ENCODE assay signal across 8 cellular contexts in genomic region chr16:15948532-15949209, GRCh38. TPM values are rescaled to one million over a fixed set of nuclear protein-coding genes. Genes with fewer than 3 reads are reported as not detected.
A peak's percentile ranks its signal among the peaks of the same experiment; 100 is the strongest.
DNase-seq lines count a peak whose midpoint lies in the region; ATAC-seq and TF ChIP-seq lines count a peak whose summit lies in the region.

No MANE protein-coding gene starts in this region.

- peaks cover 31% of the 10 kb centered on the region for H4K20me1 ChIP-seq in neural progenitor cell (ENCODE audit: low read depth)

- peaks cover 16% of the 10 kb centered on the region for H3K27me3 Mint-ChIP-seq in neural progenitor cell (ENCODE audit: insufficient read depth, low read depth)

- H3K4me1 Mint-ChIP-seq in neural progenitor cell = peaks cover 26% of the 10 kb centered on the region

- no peaks in the 10 kb centered on the region for H3K9me3 ChIP-seq in ectodermal cell (ENCODE audit: control insufficient read depth, low read length)
- no peaks in the 10 kb centered on the region for H3K9me3 ChIP-seq in neural progenitor cell (ENCODE audit: low read depth)

- peak overlapping the region; percentile 58 for H3K4me3 ChIP-seq in LNCaP clone FGC (ENCODE audit: low read depth, low read length)
- H3K4me3 ChIP-seq in ectodermal cell (ENCODE audit: insufficient read depth, low read depth, low read length) = peak overlapping the region; percentile 80
- H3K4me3 ChIP-seq in neural progenitor cell = peak overlapping the region; percentile 68

- peak overlapping the region; percentile 76 for H3K4me2 ChIP-seq in neural progenitor cell

- peak overlapping the region; percentile 21 for H3K27ac Mint-ChIP-seq in neural progenitor cell

- H3K36me3 Mint-ChIP-seq in neural progenitor cell = peaks cover 3% of the 10 kb centered on the region

- peak overlapping the region; percentile 89 for H2AFZ ChIP-seq in neural progenitor cell (replicated peaks)

- H3K4me3 Mint-ChIP-seq in neural progenitor cell = peak overlapping the region; percentile 91

- H3K36me3 ChIP-seq in ectodermal cell (ENCODE audit: control insufficient read depth, insufficient read depth, low read length) = no peaks in the 10 kb centered on the region
- no peaks in the 10 kb centered on the region for H3K36me3 ChIP-seq in neural progenitor cell

- DNase-seq in LNCaP clone FGC (ENCODE audit: low read depth) (no peak), neural progenitor cell (ENCODE audit: low spot score) (no peak), SIG-M5 (lab: John Stamatoyannopoulos, UW) (no peak), superior temporal gyrus (ENCODE audit: extremely low spot score) (no peak)

- peaks cover 40% of the 10 kb centered on the region for H3K79me2 ChIP-seq in neural progenitor cell (ENCODE audit: low read depth)

- TF ChIP-seq CTCF in 22Rv1 (IDR thresholded peaks at IDR 0.05) (no peak), LNCaP clone FGC (IDR thresholded peaks at IDR 0.05; ENCODE audit: control insufficient read depth, extremely low read depth, insufficient read depth) (no peak), neural progenitor cell (IDR thresholded peaks at IDR 0.05) (no peak)

- H3K4me1 ChIP-seq in ectodermal cell (ENCODE audit: control insufficient read depth, insufficient read depth, low read length) (peaks cover 9% of the 10 kb centered on the region), neural progenitor cell (peaks cover 10% of the 10 kb centered on the region)

- no peaks in the 10 kb centered on the region for H3K9me3 Mint-ChIP-seq in neural progenitor cell

- peaks cover 6% of the 10 kb centered on the region for H3K27me3 ChIP-seq in ectodermal cell (ENCODE audit: control insufficient read depth, insufficient read depth, low read length, poor library complexity, severe bottlenecking)
- H3K27me3 ChIP-seq in neural progenitor cell = peaks cover 16% of the 10 kb centered on the region

- no peak overlapping the region for H3K9ac ChIP-seq in neural progenitor cell

- peaks cover 11% of the 10 kb centered on the region for H3F3A ChIP-seq in neural progenitor cell (ENCODE audit: low read depth)

- H3K27ac ChIP-seq in 22Rv1 = peak overlapping the region; percentile 60
- H3K27ac ChIP-seq in ectodermal cell (ENCODE audit: insufficient read depth, low read depth, low read length, poor library complexity, severe bottlenecking) = no peak overlapping the region
- H3K27ac ChIP-seq in neural progenitor cell = no peak overlapping the region

- ATAC-seq in GM19035 (IDR thresholded peaks at IDR 0.05; ENCODE audit: unreplicated experiment) (peak; percentile 47), GM21825 (IDR thresholded peaks at IDR 0.05; ENCODE audit: unreplicated experiment) (no peak)

- 80% methylated on average over 18 of the region's 18 CpGs for WGBS in ectodermal cell, 2 experiments

RNA-seq across cellular contexts. Expression of gene ABCC1, which starts 0.7 kb away (rescaled TPM):
- 41.7 TPM for polyA plus RNA-seq in ectodermal cell (2013, experiment 1 of 4)
- 47.0 TPM for polyA plus RNA-seq in ectodermal cell (2013, experiment 2 of 4)
- polyA plus RNA-seq in ectodermal cell (2013, experiment 3 of 4) = 31.2 TPM
- 36.4 TPM for polyA plus RNA-seq in ectodermal cell (2013, experiment 4 of 4)
- total RNA-seq in neural progenitor cell (ENCODE audit: low replicate concordance) = 17.5 and 26.7 TPM in 2 replicates
